ENCODE assay signal across 8 cellular contexts in genomic region chr16:714558-715447, GRCh38. TPM values are rescaled to one million over a fixed set of nuclear protein-coding genes. Genes with fewer than 3 reads are reported as not detected.
DNase-seq lines count a peak whose midpoint lies in the region; ATAC-seq and TF ChIP-seq lines count a peak whose summit lies in the region.

Gene METRN, plus strand, starts transcription at chr16:715118. Its CDS starts 172 bp downstream, at chr16:715290.

- DNase-seq in NOMO-1 treated with dmso at 0.1 percent for 144 hours (lab: John Stamatoyannopoulos, UW; ENCODE audit: unreplicated experiment) (peak; percentile 79), mesenteric fat pad (ENCODE audit: low spot score) (peak; percentile 97)
- DNase-seq in activated CD8-positive, alpha-beta memory T cell treated with anti-CD3 and anti-CD28 coated beads, Interleukin-2, amount 50 U/mL, for 4 hours = peak; percentile 92
- DNase-seq in stimulated activated CD8-positive, alpha-beta memory T cell treated with anti-CD3 and anti-CD28 coated beads, Interleukin-15, amount 100 ng/mL, for 1 hour (ENCODE audit: low read depth) = peak; percentile 74

- peak within 1 kb of the TSS; percentile 98 for H3K27ac ChIP-seq in 22Rv1

- ATAC-seq in GM18505 (IDR thresholded peaks at IDR 0.05; ENCODE audit: unreplicated experiment) (peak; percentile 57), HG03280 (IDR thresholded peaks at IDR 0.05; ENCODE audit: unreplicated experiment) (peak; percentile 69)

- TF ChIP-seq POLR2A in GM18505 (IDR thresholded peaks at IDR 0.05; ENCODE audit: borderline replicate concordance, extremely low read depth, insufficient read depth, insufficient read length) = no peak

- no peak for TF ChIP-seq CTCF in 22Rv1 (IDR thresholded peaks at IDR 0.05)

- in situ Hi-C loops in endometrial microvascular endothelial cells (cut with HindIII; ENCODE audit: inconsistent ontology term, low pct_unique_long_range_greater_than_20kb, low sequenced_read_pairs) = no loop called here

RNA-seq across cellular contexts. Expression of gene METRN, which starts in this region (rescaled TPM):
- total RNA-seq in endometrial microvascular endothelial cells (ENCODE audit: inconsistent ontology term) (17.2 TPM), mesenteric fat pad (30.3 TPM)

Comparison
In these comparisons a context has a peak if more than half of its experiments do, and no peak if none do; other contexts are left out.
1. Peak in every context shown above with its lines: DNase-seq, ATAC-seq and H3K27ac ChIP-seq.